1 cellular context compared by ENCODE assay signal in genomic region chr7:132417037-132417906, GRCh38.
A peak's percentile ranks its signal among the peaks of the same experiment; 100 is the strongest.
TF ChIP-seq lines count a peak whose summit lies in the region.

No MANE protein-coding gene starts in this region.

TF ChIP-seq in endothelial cell of umbilical vein, 7 proteins besides CTCF, POLR2A, EP300 and RAD21 (continued from another document):
- no peak for TF ChIP-seq EZH2 (IDR thresholded peaks at IDR 0.05; ENCODE audit: borderline replicate concordance, low read depth, low read length, severe bottlenecking)
- no peak for TF ChIP-seq MYC (IDR thresholded peaks at IDR 0.05; ENCODE audit: low read depth, low read length)
- peak; percentile 81 for TF ChIP-seq JUN (IDR thresholded peaks at IDR 0.05; ENCODE audit: borderline replicate concordance, insufficient read depth, insufficient read length, low read depth)
